Comparison of ENCODE assay signal across 38 cellular contexts in the genomic region with DNA sequence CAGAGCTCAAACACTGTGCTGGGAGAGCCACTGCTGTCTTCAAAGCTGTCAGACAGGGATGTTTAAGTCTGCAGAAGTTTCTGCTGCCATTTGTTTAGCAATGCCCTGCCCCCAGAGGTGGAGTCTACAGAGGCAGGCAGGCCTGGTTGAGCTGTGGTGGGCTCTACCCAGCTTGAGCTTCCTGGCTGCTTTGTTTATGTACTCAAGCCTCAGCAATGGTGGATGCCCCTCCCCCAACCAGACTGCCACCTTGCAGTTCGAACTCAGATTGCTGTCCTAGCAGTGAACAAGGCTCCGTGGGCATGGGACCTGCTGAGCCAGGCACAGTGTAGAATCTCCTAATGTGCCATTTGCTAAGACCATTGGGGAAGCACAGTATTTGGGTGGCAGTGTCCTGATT. TPM values are rescaled to one million over a fixed set of nuclear protein-coding genes. Genes with fewer than 3 reads are reported as not detected.
"Had no signal": no experiment of that assay in that cellular context is flagged by ENCODE, and none has a peak within 500 bp of the region (broad histone marks: within the 10 kb centered on the region; RNA-seq: fewer than 3 reads in every experiment).

No MANE protein-coding gene starts in this region.

- H3K27ac Mint-ChIP-seq: activated CD4-positive, alpha-beta T cell treated with anti-CD3 and anti-CD28 coated beads, Interleukin-2, amount 10 ng/mL, durations not matched to agents 24 days and 14 days; activated CD8-positive, alpha-beta T cell treated with anti-CD3 and anti-CD28 coated beads for 36 hours; activated naive CD4-positive, alpha-beta T cell treated with anti-CD3 and anti-CD28 coated beads, Interleukin-2, amount 50 U/mL, for 24 hours; activated naive CD8-positive, alpha-beta T cell treated with anti-CD3 and anti-CD28 coated beads, Interleukin-2, amount 10 ng/mL, durations not matched to agents 7 days and 5 days; activated T-cell treated with anti-CD3 and anti-CD28 coated beads, Interleukin-2, amount 50 U/mL, for 72 hours; activated T-helper 2 cell treated with anti-CD3 and anti-CD28 coated beads, Interferon-gamma antibody, Interleukin-2, Interleukin-4, amounts not matched to agents 10 μg/mL and 5 μg/mL and 100 μg/mL, durations not matched to agents 14 hours and 24 hours and 36 hours had no signal

- H3K4me1 ChIP-seq: ascending aorta had no signal

- H3K9me3 Mint-ChIP-seq: activated naive CD4-positive, alpha-beta T cell treated with anti-CD3 and anti-CD28 coated beads, Interleukin-2, amount 50 U/mL, for 24 hours; activated naive CD8-positive, alpha-beta T cell treated with anti-CD3 and anti-CD28 coated beads, Interleukin-2, amount 10 ng/mL, durations not matched to agents 7 days and 5 days had no signal

- H3K4me1 Mint-ChIP-seq: activated CD4-positive, alpha-beta T cell treated with anti-CD3 and anti-CD28 coated beads, Interleukin-2, amount 10 ng/mL, durations not matched to agents 24 days and 14 days; activated naive CD4-positive, alpha-beta T cell treated with anti-CD3 and anti-CD28 coated beads, Interleukin-2, amount 50 U/mL, for 24 hours; activated naive CD8-positive, alpha-beta T cell treated with anti-CD3 and anti-CD28 coated beads, Interleukin-2, amount 10 ng/mL, durations not matched to agents 7 days and 5 days had no signal

- ATAC-seq: activated CD8-positive, alpha-beta T cell treated with anti-CD3 and anti-CD28 coated beads for 36 hours; activated T-cell treated with anti-CD3 and anti-CD28 coated beads, Interleukin-2, amount 50 U/mL, for 72 hours had no signal

- H3K27me3 ChIP-seq: ascending aorta, cardiac muscle cell, MG63 had no signal

- DNase-seq: activated CD4-positive, alpha-beta T cell treated with anti-CD3 and anti-CD28 coated beads for 1 hour; activated CD4-positive, alpha-beta T cell treated with anti-CD3 and anti-CD28 coated beads, Interleukin-2, amount 10 ng/mL, durations not matched to agents 24 days and 14 days; activated CD4-positive, alpha-beta T cell treated with anti-CD3 and anti-CD28 coated beads, Interleukin-2, amount 50 U/mL, for 4 hours; activated CD4-positive, CD25-positive, alpha-beta regulatory T cell; activated CD8-positive, alpha-beta T cell treated with anti-CD3 and anti-CD28 coated beads for 36 hours; activated gamma-delta T cell; activated naive CD4-positive, alpha-beta T cell treated with Interleukin-2 at 50 U/mL for 16 hours; activated naive CD8-positive, alpha-beta T cell treated with anti-CD3 and anti-CD28 coated beads, Interleukin-2, amount 10 ng/mL, durations not matched to agents 7 days and 5 days; activated T-cell treated with anti-CD3 and anti-CD28 coated beads, Interleukin-2, amount 50 U/mL, for 1 hour; activated T-cell treated with anti-CD3 and anti-CD28 coated beads, Interleukin-2, amount 50 U/mL, for 72 hours; amygdala; Kasumi-1; KG1; MG63; NCI-H1048; NCI-H1105 treated with DMSO at 0.1 percent for 48 hours; NCI-H1436; NCI-H1694; NCI-H1930; NCI-H2081 treated with DMSO at 0.1 percent for 48 hours; NCI-H226; NCI-H446 treated with DMSO at 0.1 percent for 48 hours; NCI-H524; NCI-H69; NCI-H82; Right ventricle myocardium superior; SW 1271; T-helper 1 cell; T-helper 2 cell; T-helper 9 cell had no signal

- H3K4me3 Mint-ChIP-seq: activated CD4-positive, alpha-beta T cell treated with anti-CD3 and anti-CD28 coated beads, Interleukin-2, amount 10 ng/mL, durations not matched to agents 24 days and 14 days; activated CD8-positive, alpha-beta T cell treated with anti-CD3 and anti-CD28 coated beads for 36 hours; activated naive CD4-positive, alpha-beta T cell treated with anti-CD3 and anti-CD28 coated beads, Interleukin-2, amount 50 U/mL, for 24 hours; activated naive CD8-positive, alpha-beta T cell treated with anti-CD3 and anti-CD28 coated beads, Interleukin-2, amount 10 ng/mL, durations not matched to agents 7 days and 5 days; activated T-cell treated with anti-CD3 and anti-CD28 coated beads, Interleukin-2, amount 50 U/mL, for 72 hours had no signal

- H3K9me3 ChIP-seq: ascending aorta, MG63 had no signal

- H3K4me3 ChIP-seq: ascending aorta, cardiac muscle cell, MG63 had no signal

- H3K36me3 Mint-ChIP-seq: activated naive CD4-positive, alpha-beta T cell treated with anti-CD3 and anti-CD28 coated beads, Interleukin-2, amount 50 U/mL, for 24 hours; activated naive CD8-positive, alpha-beta T cell treated with anti-CD3 and anti-CD28 coated beads, Interleukin-2, amount 10 ng/mL, durations not matched to agents 7 days and 5 days had no signal

- H3K27ac ChIP-seq: ascending aorta, cardiac muscle cell, VCaP had no signal

- H3K36me3 ChIP-seq: ascending aorta, cardiac muscle cell, MG63 had no signal

- H3K27me3 Mint-ChIP-seq: activated CD4-positive, alpha-beta T cell treated with anti-CD3 and anti-CD28 coated beads, Interleukin-2, amount 10 ng/mL, durations not matched to agents 24 days and 14 days; activated CD8-positive, alpha-beta T cell treated with anti-CD3 and anti-CD28 coated beads for 36 hours; activated naive CD4-positive, alpha-beta T cell treated with anti-CD3 and anti-CD28 coated beads, Interleukin-2, amount 50 U/mL, for 24 hours; activated naive CD8-positive, alpha-beta T cell treated with anti-CD3 and anti-CD28 coated beads, Interleukin-2, amount 10 ng/mL, durations not matched to agents 7 days and 5 days had no signal

RNA-seq across cellular contexts. Expression of gene CYP2C19, which starts 4.6 kb away (rescaled TPM):
- total RNA-seq: activated CD8-positive, alpha-beta memory T cell treated with anti-CD3 and anti-CD28 coated beads for 36 hours; activated CD8-positive, alpha-beta T cell treated with anti-CD3 and anti-CD28 coated beads for 36 hours; activated naive CD8-positive, alpha-beta T cell treated with anti-CD3 and anti-CD28 coated beads, Interleukin-2, amount 10 ng/mL, durations not matched to agents 7 days and 5 days; activated T-helper 2 cell treated with anti-CD3 and anti-CD28 coated beads, Interferon-gamma antibody, Interleukin-2, Interleukin-4, amounts not matched to agents 10 μg/mL and 5 μg/mL and 100 μg/mL, durations not matched to agents 14 hours and 24 hours and 36 hours; ascending aorta; cardiac muscle cell; OCI-LY7 had no signal
- polyA plus RNA-seq: adipose tissue, cardiac muscle cell had no signal
